Comparison of ENCODE assay signal across 14 cellular contexts in genomic region chr4:94408549-94409374, GRCh38. TPM values are rescaled to one million over a fixed set of nuclear protein-coding genes. Genes with fewer than 3 reads are reported as not detected.
DNase-seq lines count a peak whose midpoint lies in the region; ATAC-seq and TF ChIP-seq lines count a peak whose summit lies in the region.
"Had no signal": no experiment of that assay in that cellular context is flagged by ENCODE, and none has a peak within 500 bp of the region (broad histone marks: within the 10 kb centered on the region; RNA-seq: fewer than 3 reads in every experiment).

No MANE protein-coding gene starts in this region.

- H3K79me2 ChIP-seq in GM23338 (replicated peaks; ENCODE audit: insufficient read depth) = no peaks in the 10 kb centered on the region

- no peaks in the 10 kb centered on the region for H3K9me2 ChIP-seq in GM23338 (ENCODE audit: insufficient read depth)

- no peak overlapping the region for H3K4me3 ChIP-seq in GM23338
- no peak overlapping the region for H3K4me3 ChIP-seq in cardiac fibroblast (replicated peaks in 1 of 2; ENCODE audit: low read depth in 2 of 2, low read length in 2 of 2)
- no peak overlapping the region for H3K4me3 ChIP-seq in left ventricle myocardium inferior
- no peak overlapping the region for H3K4me3 ChIP-seq in sigmoid colon
- H3K4me3 ChIP-seq: SJSA1, suprapubic skin had no signal

- H3K4me1 ChIP-seq in GM23338 (ENCODE audit: insufficient read depth) (peaks cover 10% of the 10 kb centered on the region), left ventricle myocardium inferior (peaks cover 75% of the 10 kb centered on the region), sigmoid colon (peaks cover 0 to 58% (median 38%) of the 10 kb centered on the region in 4 donors)

- H3K9me3 Mint-ChIP-seq in GM23338 = no peaks in the 10 kb centered on the region

- WGBS in sigmoid colon, 2 donors = 85 to 91% methylated on average over 5 of the region's 5 CpGs

- no peaks in the 10 kb centered on the region for H3K36me3 Mint-ChIP-seq in GM23338 (ENCODE audit: low read depth)

- H3K27me3 ChIP-seq in GM23338 (ENCODE audit: insufficient read depth) = no peaks in the 10 kb centered on the region
- no peaks in the 10 kb centered on the region for H3K27me3 ChIP-seq in left ventricle myocardium inferior (ENCODE audit: low read depth)
- no peaks in the 10 kb centered on the region for H3K27me3 ChIP-seq in sigmoid colon
- H3K27me3 ChIP-seq: SJSA1, suprapubic skin had no signal

- H3K4me2 ChIP-seq in GM23338 = no peak overlapping the region

- H3K27me3 Mint-ChIP-seq in GM23338 (ENCODE audit: insufficient read depth, low read depth, poor library complexity) = no peaks in the 10 kb centered on the region

- H3K27ac ChIP-seq in GM23338 (ENCODE audit: low read depth) (no peak overlapping the region), left ventricle myocardium inferior (replicated peaks) (peak overlapping the region; percentile 89), sigmoid colon (peak overlapping the region; percentile 56 to 81 (median 70))
- H3K27ac ChIP-seq: SJSA1, suprapubic skin had no signal

- no peaks in the 10 kb centered on the region for H3F3A ChIP-seq in GM23338 (replicated peaks; ENCODE audit: low read depth)

- no peaks in the 10 kb centered on the region for H4K20me1 ChIP-seq in GM23338 (replicated peaks; ENCODE audit: insufficient read depth)

- DNase-seq in GM23338 (ENCODE audit: low spot score) (peak; percentile 28), cardiac fibroblast (ENCODE audit: low read depth in 2 of 2) (peak; percentile 74 to 80), left ventricle myocardium inferior (no peak), sigmoid colon (no peak), NCI-H69 (lab: John Stamatoyannopoulos, UW) (no peak), T-helper 2 cell (no peak)
- no peak for DNase-seq in activated CD4-positive, CD25-positive, alpha-beta regulatory T cell (lab: John Stamatoyannopoulos, UW)
- DNase-seq: activated CD8-positive, alpha-beta T cell treated with anti-CD3 and anti-CD28 coated beads, Interleukin-2, amount 10 ng/mL, durations not matched to agents 7 days and 5 days; activated effector memory CD4-positive, alpha-beta T cell treated with anti-CD3 and anti-CD28 coated beads, Interleukin-2, amount 50 U/mL, for 16 hours; MV-4-11; stimulated activated CD4-positive, alpha-beta T cell treated with anti-CD3 and anti-CD28 coated beads, Interleukin-15, amount 100 ng/mL, for 24 hours had no signal

- no peak overlapping the region for H3K4me3 Mint-ChIP-seq in GM23338
- H3K4me3 Mint-ChIP-seq: activated CD8-positive, alpha-beta T cell treated with anti-CD3 and anti-CD28 coated beads, Interleukin-2, amount 10 ng/mL, durations not matched to agents 7 days and 5 days had no signal

- peaks cover 20% of the 10 kb centered on the region; the same call in 2 of the 3 replicates for H3K4me1 Mint-ChIP-seq in GM23338

- intact Hi-C loops in left ventricle myocardium inferior (cut with micrococcal nuclease) (loop anchor here (2.0 kb wide), 1 partner anchor 180 kb away; no protein-coding TSS in a partner anchor), sigmoid colon (cut with DNase I) (loop anchor here (10.0 kb wide), 2 partner anchors 326 to 614 kb away; no protein-coding TSS in a partner anchor)

- H3K36me3 ChIP-seq in GM23338 (ENCODE audit: insufficient read depth) (no peaks in the 10 kb centered on the region), left ventricle myocardium inferior (no peaks in the 10 kb centered on the region), sigmoid colon (no peaks in the 10 kb centered on the region)
- H3K36me3 ChIP-seq: SJSA1, suprapubic skin had no signal

- H3K9me3 ChIP-seq in left ventricle myocardium inferior (replicated peaks) = no peaks in the 10 kb centered on the region
- no peaks in the 10 kb centered on the region for H3K9me3 ChIP-seq in sigmoid colon
- H3K9me3 ChIP-seq: SJSA1, suprapubic skin had no signal

- no peak for TF ChIP-seq POLR2A in sigmoid colon (IDR thresholded peaks at IDR 0.05)

- no peak for TF ChIP-seq EP300 in sigmoid colon (IDR thresholded peaks at IDR 0.05)

- no peak for TF ChIP-seq CTCF in GM23338 (conservative IDR thresholded peaks at IDR 0.05; ENCODE audit: low read depth in 2 of 2)
- TF ChIP-seq CTCF in cardiac fibroblast (IDR thresholded peaks at IDR 0.05; ENCODE audit: low read depth, low read length) = no peak
- TF ChIP-seq CTCF in left ventricle myocardium inferior (IDR thresholded peaks at IDR 0.05; ENCODE audit: borderline replicate concordance) = no peak
- no peak for TF ChIP-seq CTCF in sigmoid colon (IDR thresholded peaks at IDR 0.05)

- ATAC-seq in GM23338 (peak; percentile 51; the same call in 2 of the 3 replicates), HG02840 (IDR thresholded peaks at IDR 0.05; ENCODE audit: low FRiP score, unreplicated experiment) (no peak)
- ATAC-seq: activated CD8-positive, alpha-beta T cell treated with anti-CD3 and anti-CD28 coated beads, Interleukin-2, amount 10 ng/mL, durations not matched to agents 7 days and 5 days had no signal

- no peak overlapping the region for H2AFZ ChIP-seq in GM23338

- H3K27ac Mint-ChIP-seq in GM23338 = peak overlapping the region; percentile 50; the same call in 1 of the 2 replicates
- H3K27ac Mint-ChIP-seq: activated CD8-positive, alpha-beta T cell treated with anti-CD3 and anti-CD28 coated beads, Interleukin-2, amount 10 ng/mL, durations not matched to agents 7 days and 5 days had no signal

TF ChIP-seq in GM23338, 12 proteins besides CTCF, POLR2A, EP300 and RAD21 (continues in another document):
- no peak for TF ChIP-seq POLR2AphosphoS5 (IDR thresholded peaks at IDR 0.05; ENCODE audit: low read depth)
- no peak for TF ChIP-seq ZNF331 (CRISPR knock-in tag; IDR thresholded peaks at IDR 0.05; ENCODE audit: low read depth)
- TF ChIP-seq EZH2 (IDR thresholded peaks at IDR 0.05; ENCODE audit: low read depth, unreplicated experiment) = no peak
- TF ChIP-seq, protein P1, sequence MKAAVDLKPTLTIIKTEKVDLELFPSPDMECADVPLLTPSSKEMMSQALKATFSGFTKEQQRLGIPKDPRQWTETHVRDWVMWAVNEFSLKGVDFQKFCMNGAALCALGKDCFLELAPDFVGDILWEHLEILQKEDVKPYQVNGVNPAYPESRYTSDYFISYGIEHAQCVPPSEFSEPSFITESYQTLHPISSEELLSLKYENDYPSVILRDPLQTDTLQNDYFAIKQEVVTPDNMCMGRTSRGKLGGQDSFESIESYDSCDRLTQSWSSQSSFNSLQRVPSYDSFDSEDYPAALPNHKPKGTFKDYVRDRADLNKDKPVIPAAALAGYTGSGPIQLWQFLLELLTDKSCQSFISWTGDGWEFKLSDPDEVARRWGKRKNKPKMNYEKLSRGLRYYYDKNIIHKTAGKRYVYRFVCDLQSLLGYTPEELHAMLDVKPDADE (IDR thresholded peaks at IDR 0.05) = no peak
- TF ChIP-seq NANOG (IDR thresholded peaks at IDR 0.05; ENCODE audit: borderline replicate concordance) = no peak
- TF ChIP-seq, protein P2, sequence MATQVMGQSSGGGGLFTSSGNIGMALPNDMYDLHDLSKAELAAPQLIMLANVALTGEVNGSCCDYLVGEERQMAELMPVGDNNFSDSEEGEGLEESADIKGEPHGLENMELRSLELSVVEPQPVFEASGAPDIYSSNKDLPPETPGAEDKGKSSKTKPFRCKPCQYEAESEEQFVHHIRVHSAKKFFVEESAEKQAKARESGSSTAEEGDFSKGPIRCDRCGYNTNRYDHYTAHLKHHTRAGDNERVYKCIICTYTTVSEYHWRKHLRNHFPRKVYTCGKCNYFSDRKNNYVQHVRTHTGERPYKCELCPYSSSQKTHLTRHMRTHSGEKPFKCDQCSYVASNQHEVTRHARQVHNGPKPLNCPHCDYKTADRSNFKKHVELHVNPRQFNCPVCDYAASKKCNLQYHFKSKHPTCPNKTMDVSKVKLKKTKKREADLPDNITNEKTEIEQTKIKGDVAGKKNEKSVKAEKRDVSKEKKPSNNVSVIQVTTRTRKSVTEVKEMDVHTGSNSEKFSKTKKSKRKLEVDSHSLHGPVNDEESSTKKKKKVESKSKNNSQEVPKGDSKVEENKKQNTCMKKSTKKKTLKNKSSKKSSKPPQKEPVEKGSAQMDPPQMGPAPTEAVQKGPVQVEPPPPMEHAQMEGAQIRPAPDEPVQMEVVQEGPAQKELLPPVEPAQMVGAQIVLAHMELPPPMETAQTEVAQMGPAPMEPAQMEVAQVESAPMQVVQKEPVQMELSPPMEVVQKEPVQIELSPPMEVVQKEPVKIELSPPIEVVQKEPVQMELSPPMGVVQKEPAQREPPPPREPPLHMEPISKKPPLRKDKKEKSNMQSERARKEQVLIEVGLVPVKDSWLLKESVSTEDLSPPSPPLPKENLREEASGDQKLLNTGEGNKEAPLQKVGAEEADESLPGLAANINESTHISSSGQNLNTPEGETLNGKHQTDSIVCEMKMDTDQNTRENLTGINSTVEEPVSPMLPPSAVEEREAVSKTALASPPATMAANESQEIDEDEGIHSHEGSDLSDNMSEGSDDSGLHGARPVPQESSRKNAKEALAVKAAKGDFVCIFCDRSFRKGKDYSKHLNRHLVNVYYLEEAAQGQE (IDR thresholded peaks at IDR 0.05; ENCODE audit: unreplicated experiment) = no peak
- no peak for TF ChIP-seq EZH2phosphoT487 (IDR thresholded peaks at IDR 0.05; ENCODE audit: unreplicated experiment)
- TF ChIP-seq CREB1 (CRISPR knock-in tag; IDR thresholded peaks at IDR 0.05; ENCODE audit: low read depth) = no peak
- no peak for TF ChIP-seq STAT1 (IDR thresholded peaks at IDR 0.05; ENCODE audit: unreplicated experiment)
- TF ChIP-seq ZNF114 (CRISPR knock-in tag; IDR thresholded peaks at IDR 0.05) = no peak
- TF ChIP-seq JUNB (IDR thresholded peaks at IDR 0.05; ENCODE audit: unreplicated experiment) = no peak

RNA-seq across cellular contexts. Expression of gene PDLIM5, which starts 43.0 kb away (rescaled TPM):
- total RNA-seq in GM23338 (2014; rRNA removed; shearing (Covaris generic)) = 53.0 and 79.2 TPM in 2 replicates
- polyA plus RNA-seq in GM23338 (2016; fragmentation: Nextera tagmentation; extraction: Ambion mirVana) (45.2 and 49.1 TPM in 2 replicates), sigmoid colon (10 to 100 TPM; 31.2 to 43.0 (median 39.6) TPM)
- total RNA-seq in left ventricle myocardium inferior (982 TPM), sigmoid colon (100 to 1,000 TPM; 167 to 221 (median 204) TPM)

Comparison
In these comparisons a context has a peak if more than half of its experiments do, and no peak if none do; other contexts are left out.
1. DNase-seq: peak in GM23338 (single experiment) and cardiac fibroblast (2 of 2); none in left ventricle myocardium inferior (single experiment), sigmoid colon (single experiment), NCI-H69 (single experiment), activated CD4-positive, CD25-positive, alpha-beta regulatory T cell (0 of 4) and T-helper 2 cell (0 of 5).